Comparison of ENCODE assay signal across 9 cellular contexts in the genomic region with DNA sequence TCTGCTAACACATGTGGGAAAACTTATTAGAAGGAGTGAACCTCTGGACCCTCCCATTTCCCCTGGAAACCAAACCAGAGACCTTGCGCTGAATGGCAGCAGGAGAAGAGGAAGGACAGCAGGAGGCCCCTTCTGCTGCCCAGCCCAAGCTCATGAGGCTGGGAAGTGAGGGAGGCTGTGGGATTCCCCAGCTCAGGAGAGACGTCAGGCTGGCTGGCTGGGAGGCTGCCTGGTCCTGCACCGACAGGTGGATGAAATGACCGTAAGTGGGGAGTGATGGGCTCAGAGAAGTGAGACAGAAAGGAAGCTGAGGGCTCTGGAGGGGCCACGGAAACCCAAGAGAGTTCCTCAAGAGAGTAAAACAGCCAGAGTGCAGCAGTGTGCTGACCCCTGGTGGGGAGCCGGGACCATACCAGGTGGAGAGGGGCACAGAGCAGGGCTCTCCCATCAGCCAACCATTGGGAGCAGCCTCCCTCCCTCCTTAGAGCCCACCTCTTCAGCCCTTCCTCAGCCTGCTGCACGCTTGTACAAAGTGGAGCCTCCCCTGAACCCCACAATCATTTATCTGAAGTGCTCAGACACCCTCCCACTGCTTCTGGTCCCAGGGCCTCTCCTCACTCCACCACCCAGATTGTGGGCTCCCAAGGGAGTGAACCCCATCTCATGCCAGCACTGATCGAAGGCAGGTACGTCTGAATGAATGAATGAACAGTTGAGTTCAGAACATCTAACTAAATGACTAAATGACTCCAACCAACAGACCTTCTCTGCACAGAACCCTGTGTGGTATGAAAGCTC. TPM values are rescaled to one million over a fixed set of nuclear protein-coding genes. Genes with fewer than 3 reads are reported as not detected.
A peak's percentile ranks its signal among the peaks of the same experiment; 100 is the strongest.
DNase-seq lines count a peak whose midpoint lies in the region; ATAC-seq and TF ChIP-seq lines count a peak whose summit lies in the region.
"Had no signal": no experiment of that assay in that cellular context is flagged by ENCODE, and none has a peak within 500 bp of the region (broad histone marks: within the 10 kb centered on the region; RNA-seq: fewer than 3 reads in every experiment).

No MANE protein-coding gene starts in this region.

- no peaks in the 10 kb centered on the region for H3K9me3 Mint-ChIP-seq in activated T-cell treated with anti-CD3 and anti-CD28 coated beads, Interleukin-2, amount 50 U/mL, for 4 hours
- H3K9me3 Mint-ChIP-seq: activated naive CD4-positive, alpha-beta T cell treated with anti-CD3 and anti-CD28 coated beads, Interleukin-2, amount 50 U/mL, for 72 hours had no signal

- DNase-seq in DMS53 treated with DMSO at 0.1 percent for 48 hours (lab: John Stamatoyannopoulos, UW; ENCODE audit: unreplicated experiment) (peak; percentile 46), NT2/D1 (ENCODE audit: low read depth, low spot score) (no peak), fibroblast of peridontal ligament (ENCODE audit: extremely low read depth) (peak; percentile 50), psoas muscle (no peak), medulla oblongata (ENCODE audit: extremely low spot score) (no peak)
- DNase-seq in activated T-cell treated with anti-CD3 and anti-CD28 coated beads, Interleukin-2, amount 50 U/mL, for 4 hours: peak; percentile 64

- ATAC-seq in HG03159 (IDR thresholded peaks at IDR 0.05; ENCODE audit: unreplicated experiment) (peak; percentile 45), psoas muscle (no peak), HG03045 (IDR thresholded peaks at IDR 0.05; ENCODE audit: unreplicated experiment) (no peak)
- peak in 1 of 2 donors; percentile 24 for ATAC-seq in activated T-cell treated with anti-CD3 and anti-CD28 coated beads, Interleukin-2, amount 50 U/mL, for 4 hours

- H3K4me3 ChIP-seq in NT2/D1 (ENCODE audit: insufficient read length, low read depth) (no peak overlapping the region), psoas muscle (no peak overlapping the region)

- H3K4me1 ChIP-seq in NT2/D1 (ENCODE audit: insufficient read depth, insufficient read length) (peaks cover 9% of the 10 kb centered on the region), psoas muscle (peaks cover 11% of the 10 kb centered on the region)

- WGBS in psoas muscle, 3 donors: 44 to 53% (median 49%) methylated on average over 8 to 9 of the region's 9 CpGs

- peaks cover 35% of the 10 kb centered on the region for H3K4me1 Mint-ChIP-seq in activated T-cell treated with anti-CD3 and anti-CD28 coated beads, Interleukin-2, amount 50 U/mL, for 4 hours (ENCODE audit: low read depth)

- H3K27ac ChIP-seq in psoas muscle: no peak overlapping the region

- H3K9me3 ChIP-seq in NT2/D1 (ENCODE audit: insufficient read depth, low read length) (no peaks in the 10 kb centered on the region), psoas muscle (no peaks in the 10 kb centered on the region)

- no peaks in the 10 kb centered on the region for H3K36me3 Mint-ChIP-seq in activated T-cell treated with anti-CD3 and anti-CD28 coated beads, Interleukin-2, amount 50 U/mL, for 4 hours (ENCODE audit: insufficient read depth)
- H3K36me3 Mint-ChIP-seq: activated naive CD4-positive, alpha-beta T cell treated with anti-CD3 and anti-CD28 coated beads, Interleukin-2, amount 50 U/mL, for 72 hours had no signal

- H3K27me3 Mint-ChIP-seq in activated T-cell treated with anti-CD3 and anti-CD28 coated beads, Interleukin-2, amount 50 U/mL, for 4 hours (ENCODE audit: low read depth): no peaks in the 10 kb centered on the region

- peak overlapping the region; percentile 6 for H3K9ac ChIP-seq in NT2/D1 (ENCODE audit: insufficient read length, low read depth)

- TF ChIP-seq CTCF in psoas muscle (IDR thresholded peaks at IDR 0.05): peak; percentile 56

- peaks cover 10% of the 10 kb centered on the region for H3K36me3 ChIP-seq in NT2/D1 (ENCODE audit: insufficient read depth, insufficient read length, low read length)
- H3K36me3 ChIP-seq in psoas muscle (ENCODE audit: insufficient read depth in 1 of 2, low read depth in 1 of 2): no peaks in the 10 kb centered on the region

- intact Hi-C loops in psoas muscle (cut with DNase I): no loop called here

- H3K27me3 ChIP-seq in NT2/D1 (ENCODE audit: insufficient read depth, insufficient read length) (peaks cover 28% of the 10 kb centered on the region), psoas muscle (ENCODE audit: insufficient read depth in 3 of 3, low read length in 2 of 3) (no peaks in the 10 kb centered on the region)

- H3K4me3 Mint-ChIP-seq in activated T-cell treated with anti-CD3 and anti-CD28 coated beads, Interleukin-2, amount 50 U/mL, for 4 hours: no peak overlapping the region

RNA-seq across cellular contexts. Expression of gene TAMALIN, which starts 14.0 kb away (rescaled TPM):
- total RNA-seq in activated T-cell treated with anti-CD3 and anti-CD28 coated beads, Interleukin-2, amount 50 U/mL, for 4 hours: 10 to 100 TPM; 13.5 to 16.5 (median 15.3) TPM
- total RNA-seq in psoas muscle: 10 to 100 TPM in 3 of 4 donors, 1 to 10 TPM in 1; 8.0 to 12.8 (median 11.5) TPM
- polyA plus RNA-seq in psoas muscle: 1 to 10 TPM; 5.5 to 9.6 (median 6.8) TPM

RNA-seq across cellular contexts. Expression of gene NR4A1, which starts 30.5 kb away (rescaled TPM):
- 10 to 100 TPM; 26.0 to 34.5 (median 31.3) TPM for total RNA-seq in activated T-cell treated with anti-CD3 and anti-CD28 coated beads, Interleukin-2, amount 50 U/mL, for 4 hours
- total RNA-seq in psoas muscle: 10 to 100 TPM; 17.5 to 92.8 (median 56.9) TPM
- polyA plus RNA-seq in psoas muscle: 10 to 100 TPM; 35.5 to 74.0 (median 50.2) TPM

RNA-seq across cellular contexts. Expression of gene ATG101, which starts 49.0 kb away (rescaled TPM):
- 10 to 100 TPM; 59.6 to 69.7 (median 62.0) TPM for total RNA-seq in activated T-cell treated with anti-CD3 and anti-CD28 coated beads, Interleukin-2, amount 50 U/mL, for 4 hours
- total RNA-seq in psoas muscle: 10 to 100 TPM; 25.1 to 35.3 (median 26.5) TPM
- 100 to 1,000 TPM in 1 of 3 donors, 10 to 100 TPM in 2; 39.5 to 154 (median 90.0) TPM for polyA plus RNA-seq in psoas muscle

RNA-seq across cellular contexts. Expression of gene SMIM41, which starts 58.8 kb away (rescaled TPM):
- total RNA-seq in activated T-cell treated with anti-CD3 and anti-CD28 coated beads, Interleukin-2, amount 50 U/mL, for 4 hours: not detected
- total RNA-seq in psoas muscle: under 1 TPM in 2 of 4 donors, not detected in 2; 0.16 to 0.32 TPM
- polyA plus RNA-seq in psoas muscle: under 1 TPM in 1 of 3 donors, not detected in 2; 0.20 TPM
- total RNA-seq: activated naive CD4-positive, alpha-beta T cell treated with anti-CD3 and anti-CD28 coated beads, Interleukin-2, amount 50 U/mL, for 72 hours had no signal

Comparison
In these comparisons a context has a peak if more than half of its experiments do, and no peak if none do; other contexts are left out.
1. DNase-seq: peak in DMS53 treated with DMSO at 0.1 percent for 48 hours (single experiment), activated T-cell treated with anti-CD3 and anti-CD28 coated beads, Interleukin-2, amount 50 U/mL, for 4 hours (single experiment) and fibroblast of peridontal ligament (single experiment); none in NT2/D1 (single experiment), psoas muscle (0 of 2) and medulla oblongata (single experiment).